10 cellular contexts compared by ENCODE assay signal in the genomic region with DNA sequence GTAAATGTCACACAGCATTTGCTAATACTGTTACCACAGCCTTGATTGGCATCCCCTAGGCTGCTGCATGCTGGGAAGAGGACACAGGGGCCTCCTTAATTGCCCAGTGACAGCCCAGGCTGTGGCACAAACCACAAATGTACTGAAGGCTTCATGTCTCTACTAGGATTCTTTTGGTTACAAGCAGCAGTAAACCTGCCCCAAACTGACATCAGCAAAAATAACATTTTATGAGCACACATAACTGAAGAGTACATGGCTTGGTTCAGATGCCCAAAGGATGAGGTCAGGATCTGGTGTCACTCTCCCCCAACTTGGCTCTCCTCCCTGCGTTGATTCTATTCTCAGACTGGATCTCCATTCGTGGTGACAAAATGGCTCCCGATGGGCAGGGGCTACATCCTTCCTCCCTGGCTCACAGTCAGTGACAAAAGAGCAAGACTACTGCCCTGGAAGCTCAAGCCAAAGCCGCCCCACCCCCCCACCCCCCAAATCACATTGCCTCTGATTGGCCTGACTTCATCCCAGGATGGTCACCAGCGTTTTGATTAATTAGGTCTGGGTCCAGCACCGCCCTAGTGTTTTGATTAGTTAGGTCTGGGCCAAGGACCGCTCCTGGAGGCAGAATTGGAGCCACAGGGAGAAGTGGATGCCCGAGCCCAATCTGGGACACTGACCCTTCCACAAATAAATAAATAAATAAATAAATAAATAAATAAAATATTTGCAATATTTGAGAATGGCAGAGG.
DNase-seq lines count a peak whose midpoint lies in the region; ATAC-seq, FAIRE-seq and TF ChIP-seq lines count a peak whose summit lies in the region.
"Had no signal": no experiment of that assay in that cellular context is flagged by ENCODE, and none has a peak within 500 bp of the region (broad histone marks: within the 10 kb centered on the region; RNA-seq: fewer than 3 reads in every experiment).

No MANE protein-coding gene starts in this region.

- H3K4me1 Mint-ChIP-seq in activated CD8-positive, alpha-beta memory T cell treated with anti-CD3 and anti-CD28 coated beads, Interleukin-2, amount 10 ng/mL, durations not matched to agents 7 days and 5 days = peaks cover 34% of the 10 kb centered on the region

- CTCF ChIA-PET in activated CD8-positive, alpha-beta memory T cell treated with anti-CD3 and anti-CD28 coated beads, Interleukin-2, amount 10 ng/mL, durations not matched to agents 7 days and 5 days (lab: Charles Lee) = no interaction called here

- TF ChIP-seq CTCF in ascending aorta (IDR thresholded peaks at IDR 0.05) = no peak

- no peak for ATAC-seq in GM18511 (IDR thresholded peaks at IDR 0.05; ENCODE audit: unreplicated experiment)
- ATAC-seq in activated CD8-positive, alpha-beta memory T cell treated with anti-CD3 and anti-CD28 coated beads, Interleukin-2, amount 10 ng/mL, durations not matched to agents 7 days and 5 days = no peak

- DNase-seq in GM12891 (ENCODE audit: insufficient read length, low spot score) (no peak), RCC 7860 (ENCODE audit: low spot score) (peak; percentile 34), fibroblast of gingiva (ENCODE audit: low read depth) (peak; percentile 64), ascending aorta (ENCODE audit: low spot score in 2 of 2) (no peak), GM19240 (ENCODE audit: insufficient read length, low spot score) (no peak)
- DNase-seq in activated CD8-positive, alpha-beta memory T cell treated with anti-CD3 and anti-CD28 coated beads, Interleukin-2, amount 10 ng/mL, durations not matched to agents 7 days and 5 days = no peak
- DNase-seq: DND-41 had no signal

- H3K4me2 ChIP-seq in skeletal muscle satellite cell (ENCODE audit: low read length) = peak overlapping the region; percentile 15

- no peak overlapping the region for H3K4me3 Mint-ChIP-seq in activated CD8-positive, alpha-beta memory T cell treated with anti-CD3 and anti-CD28 coated beads, Interleukin-2, amount 10 ng/mL, durations not matched to agents 7 days and 5 days

- peak overlapping the region in 1 of 2 donors; percentile 61 for H3K27ac ChIP-seq in ascending aorta
- H3K27ac ChIP-seq: SJSA1 had no signal

- H3K27me3 Mint-ChIP-seq in activated CD8-positive, alpha-beta memory T cell treated with anti-CD3 and anti-CD28 coated beads, Interleukin-2, amount 10 ng/mL, durations not matched to agents 7 days and 5 days = no peaks in the 10 kb centered on the region

- H3K4me1 ChIP-seq in skeletal muscle satellite cell (ENCODE audit: control insufficient read depth, insufficient read depth, low read length) = peaks cover 45% of the 10 kb centered on the region
- no peaks in the 10 kb centered on the region for H3K4me1 ChIP-seq in ascending aorta
- H3K4me1 ChIP-seq: SJSA1 had no signal

- H3K4me3 ChIP-seq in skeletal muscle satellite cell (ENCODE audit: low read length) (no peak overlapping the region), ascending aorta (no peak overlapping the region)
- H3K4me3 ChIP-seq: SJSA1 had no signal

- intact Hi-C loops in ascending aorta (cut with DNase I) = no loop called here

- peaks cover 12% of the 10 kb centered on the region for H3K36me3 Mint-ChIP-seq in activated CD8-positive, alpha-beta memory T cell treated with anti-CD3 and anti-CD28 coated beads, Interleukin-2, amount 10 ng/mL, durations not matched to agents 7 days and 5 days

- H3K27me3 ChIP-seq in skeletal muscle satellite cell (ENCODE audit: control insufficient read depth, insufficient read depth, low read length) (no peaks in the 10 kb centered on the region), ascending aorta (no peaks in the 10 kb centered on the region)
- H3K27me3 ChIP-seq: SJSA1 had no signal

- TF ChIP-seq POLR2A in GM12891 (IDR thresholded peaks at IDR 0.05; ENCODE audit: low read depth, low read length) = no peak

- FAIRE-seq in GM12891 (lab: Jason Lieb, UNC) = peak; percentile 78
- FAIRE-seq in RCC 7860 (lab: Jason Lieb, UNC) = no peak

- peaks cover 8% of the 10 kb centered on the region for H3K9me3 Mint-ChIP-seq in activated CD8-positive, alpha-beta memory T cell treated with anti-CD3 and anti-CD28 coated beads, Interleukin-2, amount 10 ng/mL, durations not matched to agents 7 days and 5 days (ENCODE audit: low read depth)

- no peaks in the 10 kb centered on the region for H3K36me3 ChIP-seq in skeletal muscle satellite cell (ENCODE audit: insufficient read depth, low read length)
- H3K36me3 ChIP-seq in ascending aorta = no peaks in the 10 kb centered on the region
- H3K36me3 ChIP-seq: SJSA1 had no signal

- peak overlapping the region; percentile 65 for H3K9ac ChIP-seq in skeletal muscle satellite cell (ENCODE audit: low read depth, low read length)

- no peaks in the 10 kb centered on the region for H3K9me3 ChIP-seq in skeletal muscle satellite cell (replicated peaks; ENCODE audit: low read length)
- H3K9me3 ChIP-seq in ascending aorta = no peaks in the 10 kb centered on the region
- H3K9me3 ChIP-seq: SJSA1 had no signal

- no peak overlapping the region for H3K27ac Mint-ChIP-seq in activated CD8-positive, alpha-beta memory T cell treated with anti-CD3 and anti-CD28 coated beads, Interleukin-2, amount 10 ng/mL, durations not matched to agents 7 days and 5 days

TF ChIP-seq in GM12891, 5 proteins besides CTCF, POLR2A, EP300 and RAD21:
- no peak for TF ChIP-seq POU2F2 (IDR thresholded peaks at IDR 0.05; ENCODE audit: low read depth, low read length)
- TF ChIP-seq SPI1 (IDR thresholded peaks at IDR 0.05; ENCODE audit: low read depth, low read length) = no peak
- TF ChIP-seq TAF1 (IDR thresholded peaks at IDR 0.05; ENCODE audit: low read depth, low read length) = no peak
- TF ChIP-seq PAX5 (IDR thresholded peaks at IDR 0.05; ENCODE audit: insufficient read depth, low read length, severe bottlenecking) = no peak
- TF ChIP-seq POLR2AphosphoS5 (IDR thresholded peaks at IDR 0.05; ENCODE audit: low read depth, low read length) = no peak
TF ChIP-seq in GM12891: peak in this region for 0.

Comparison
In these comparisons a context has a peak if more than half of its experiments do, and no peak if none do; other contexts are left out.
1. DNase-seq: peak in RCC 7860 (single experiment) and fibroblast of gingiva (single experiment); none in GM12891 (single experiment), activated CD8-positive, alpha-beta memory T cell treated with anti-CD3 and anti-CD28 coated beads, Interleukin-2, amount 10 ng/mL, durations not matched to agents 7 days and 5 days (single experiment), ascending aorta (0 of 2) and GM19240 (single experiment).